ENCODE assay signal across 8 cellular contexts in genomic region chr1:192807221-192807967, GRCh38. TPM values are rescaled to one million over a fixed set of nuclear protein-coding genes. Genes with fewer than 3 reads are reported as not detected.
A peak's percentile ranks its signal among the peaks of the same experiment; 100 is the strongest.
DNase-seq lines count a peak whose midpoint lies in the region; ATAC-seq and TF ChIP-seq lines count a peak whose summit lies in the region.

No MANE protein-coding gene starts in this region.

- peaks cover 9 to 35% of the 10 kb centered on the region in 2 donors for H3K4me1 ChIP-seq in adrenal gland (replicated peaks in 1 of 2)
- peaks cover 0 to 15% of the 10 kb centered on the region in 2 donors for H3K4me1 ChIP-seq in lung (ENCODE audit: control insufficient read depth in 2 of 2, insufficient read depth in 2 of 2, low read length in 2 of 2)
- peaks cover 5% of the 10 kb centered on the region for H3K4me1 ChIP-seq in vagina

- H3K9me3 Mint-ChIP-seq in activated CD8-positive, alpha-beta memory T cell treated with anti-CD3 and anti-CD28 coated beads, Interleukin-2, amount 10 ng/mL, durations not matched to agents 7 days and 5 days (ENCODE audit: low read depth), result no peaks in the 10 kb centered on the region

- H3K4me3 Mint-ChIP-seq in activated CD8-positive, alpha-beta memory T cell treated with anti-CD3 and anti-CD28 coated beads, Interleukin-2, amount 10 ng/mL, durations not matched to agents 7 days and 5 days, result peak overlapping the region; percentile 92

- H3K27ac ChIP-seq in adrenal gland (peak overlapping the region; percentile 70 to 97 (median 91)), lung (ENCODE audit: low read depth in 1 of 2, low read length in 1 of 2) (peak overlapping the region; percentile 70 to 83), vagina (peak overlapping the region; percentile 87)

- no peak for DNase-seq in activated CD8-positive, alpha-beta memory T cell treated with anti-CD3 and anti-CD28 coated beads, Interleukin-2, amount 10 ng/mL, durations not matched to agents 7 days and 5 days
- DNase-seq in activated CD8-positive, alpha-beta memory T cell treated with anti-CD3 and anti-CD28 coated beads, Interleukin-2, amount 50 U/mL, for 4 hours, result no peak
- DNase-seq in LoVo (ENCODE audit: low spot score) (peak; percentile 7), adrenal gland (peak in 3 of 7 donors; percentile 29 to 41 (median 33)), lung (ENCODE audit: low spot score) (no peak), vagina (ENCODE audit: extremely low spot score in 2 of 2) (no peak), NCI-H146 treated with DMSO at 0.1 percent for 48 hours (lab: John Stamatoyannopoulos, UW; ENCODE audit: unreplicated experiment) (no peak)

- H3K4me3 ChIP-seq in adrenal gland (peak overlapping the region in 1 of 4 donors; percentile 71), lung (no peak overlapping the region), vagina (peak overlapping the region; percentile 65 to 72)

- H3K36me3 ChIP-seq in adrenal gland (replicated peaks in 1 of 2) (peaks cover 0 to 19% of the 10 kb centered on the region in 2 donors), lung (ENCODE audit: control insufficient read depth in 2 of 2, insufficient read depth in 2 of 2, low read length in 2 of 2) (peaks cover 0 to 10% of the 10 kb centered on the region in 2 donors), vagina (no peaks in the 10 kb centered on the region)

- TF ChIP-seq CTCF in adrenal gland (IDR thresholded peaks at IDR 0.05), result peak in 5 of 6 experiments; percentile 17 to 48 (median 35)
- TF ChIP-seq CTCF in lung (IDR thresholded peaks at IDR 0.05; ENCODE audit: control extremely low read depth, extremely low read depth), result no peak
- no peak for TF ChIP-seq CTCF in vagina (IDR thresholded peaks at IDR 0.05)

- CTCF ChIA-PET in activated CD8-positive, alpha-beta memory T cell treated with anti-CD3 and anti-CD28 coated beads, Interleukin-2, amount 10 ng/mL, durations not matched to agents 7 days and 5 days (lab: Charles Lee), result interaction anchor here (0.7 to 4.7 kb wide), 20 partner anchors 11 to 327 kb away, joined by 3 to 34 read pairs (median 4); partner anchors contain the start of genes CDC73, RO60 and UCHL5

- 24 to 35% (median 31%) methylated on average over 9 of the region's 9 CpGs for WGBS in adrenal gland, 4 donors
- WGBS in lung, 2 donors, result 26 to 52% methylated on average over 9 of the region's 9 CpGs

- ATAC-seq in activated CD8-positive, alpha-beta memory T cell treated with anti-CD3 and anti-CD28 coated beads, Interleukin-2, amount 10 ng/mL, durations not matched to agents 7 days and 5 days, result peak; percentile 7
- ATAC-seq in GM21825 (IDR thresholded peaks at IDR 0.05; ENCODE audit: unreplicated experiment) (peak; percentile 33), lung (ENCODE audit: insufficient read depth, low FRiP score) (no peak)

- H3K9me3 ChIP-seq in adrenal gland (replicated peaks in 1 of 3) (no peaks in the 10 kb centered on the region), lung (ENCODE audit: control insufficient read depth in 2 of 2, insufficient read depth in 1 of 2, low read length in 1 of 2) (no peaks in the 10 kb centered on the region), vagina (no peaks in the 10 kb centered on the region)

- H3K36me3 Mint-ChIP-seq in activated CD8-positive, alpha-beta memory T cell treated with anti-CD3 and anti-CD28 coated beads, Interleukin-2, amount 10 ng/mL, durations not matched to agents 7 days and 5 days, result peaks cover 13% of the 10 kb centered on the region

- TF ChIP-seq POLR2A in adrenal gland (IDR thresholded peaks at IDR 0.05), result no peak
- TF ChIP-seq POLR2A in vagina (IDR thresholded peaks at IDR 0.05), result no peak

- no peaks in the 10 kb centered on the region for H3K27me3 ChIP-seq in adrenal gland
- H3K27me3 ChIP-seq in lung (ENCODE audit: control insufficient read depth, insufficient read depth), result no peaks in the 10 kb centered on the region
- H3K27me3 ChIP-seq in vagina, result no peaks in the 10 kb centered on the region

- H3K4me1 Mint-ChIP-seq in activated CD8-positive, alpha-beta memory T cell treated with anti-CD3 and anti-CD28 coated beads, Interleukin-2, amount 10 ng/mL, durations not matched to agents 7 days and 5 days, result peaks cover 31% of the 10 kb centered on the region

- peak overlapping the region; percentile 76 for H3K27ac Mint-ChIP-seq in activated CD8-positive, alpha-beta memory T cell treated with anti-CD3 and anti-CD28 coated beads, Interleukin-2, amount 10 ng/mL, durations not matched to agents 7 days and 5 days

- intact Hi-C loops in adrenal gland (cut with DNase I), result loop anchor here (10.0 kb wide), 2 partner anchors 217 to 333 kb away; no protein-coding TSS in a partner anchor
- intact Hi-C loops in vagina (cut with DNase I), result loop anchor here (5.0 kb wide), 1 partner anchor 330 kb away; no protein-coding TSS in a partner anchor

- H3K27me3 Mint-ChIP-seq in activated CD8-positive, alpha-beta memory T cell treated with anti-CD3 and anti-CD28 coated beads, Interleukin-2, amount 10 ng/mL, durations not matched to agents 7 days and 5 days, result peaks cover 3% of the 10 kb centered on the region

RNA-seq across cellular contexts. Expression of gene RGS2, which starts 1.4 kb away (rescaled TPM):
- total RNA-seq in activated CD8-positive, alpha-beta memory T cell treated with anti-CD3 and anti-CD28 coated beads, Interleukin-2, amount 10 ng/mL, durations not matched to agents 7 days and 5 days, result 10 to 100 TPM in 1 of 2 experiments, 1 to 10 TPM in 1; 9.7 to 10.6 TPM
- 100 to 1,000 TPM in 7 of 8 donors, 10 to 100 TPM in 1; 99.2 to 366 (median 140) TPM for total RNA-seq in adrenal gland
- polyA plus RNA-seq in adrenal gland, result 100 to 1,000 TPM; 329 to 476 (median 459) TPM
- 10 to 100 TPM; 40.8 to 83.3 TPM for total RNA-seq in lung
- polyA plus RNA-seq in lung, result 100 to 1,000 TPM in 1 of 2 donors, 10 to 100 TPM in 1; 36.4 to 111 TPM
- total RNA-seq in vagina, result 100 TPM

Comparison
In these comparisons a context has a peak if more than half of its experiments do, and no peak if none do; other contexts are left out.
1. CTCF ChIP-seq: peak in adrenal gland (5 of 6); none in lung (single experiment) and vagina (0 of 3).
2. Peak in every context shown above with its lines, with median percentiles within 50 percentile points of each other: H3K27ac ChIP-seq.